33 cellular contexts compared by ENCODE assay signal in the genomic region with DNA sequence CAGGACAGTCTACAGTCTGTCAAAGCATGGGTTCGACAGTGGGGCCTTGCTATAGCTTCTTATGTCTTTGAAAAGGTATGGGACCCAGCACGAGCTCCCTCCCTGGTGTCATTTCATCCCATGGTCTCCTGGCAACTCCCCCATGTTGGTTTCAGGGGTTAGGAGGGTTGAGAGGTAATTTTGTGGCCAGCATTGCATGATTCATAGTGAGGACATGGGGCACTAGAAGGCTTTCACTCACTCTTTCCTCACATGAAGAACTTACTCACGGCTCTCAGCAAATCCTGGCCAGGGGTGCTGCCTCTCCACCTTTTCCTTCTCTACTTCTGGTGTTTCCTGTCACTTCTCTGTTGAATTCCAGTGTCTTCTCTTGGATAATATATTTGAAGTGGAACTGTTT.
"Had no signal": no experiment of that assay in that cellular context is flagged by ENCODE, and none has a peak within 500 bp of the region (broad histone marks: within the 10 kb centered on the region; RNA-seq: fewer than 3 reads in every experiment).

No MANE protein-coding gene starts in this region.

- H3K36me3 ChIP-seq: adrenal gland, ascending aorta, breast epithelium, cardiac muscle cell, colonic mucosa, esophagus squamous epithelium had no signal

- ATAC-seq: activated CD4-positive, CD25-positive, alpha-beta regulatory T cell treated with anti-CD3 and anti-CD28 coated beads, Interleukin-2, amount 50 U/mL, for 24 hours; activated CD8-positive, alpha-beta T cell treated with anti-CD3 and anti-CD28 coated beads for 36 hours; activated naive CD8-positive, alpha-beta T cell treated with anti-CD3 and anti-CD28 coated beads, Interleukin-2, amount 50 U/mL, for 24 hours; activated T-cell treated with anti-CD3 and anti-CD28 coated beads, Interleukin-2, amount 50 U/mL, for 4 hours; activated T-helper 17 cell treated with anti-CD3 and anti-CD28 coated beads, Interleukin-2, amount 50 U/mL, for 72 hours; T-cell; T-helper 17 cell; WTC11 had no signal

- H3K4me3 Mint-ChIP-seq: activated CD8-positive, alpha-beta T cell treated with anti-CD3 and anti-CD28 coated beads for 36 hours; activated naive CD4-positive, alpha-beta T cell treated with anti-CD3 and anti-CD28 coated beads, Interleukin-2, amount 50 U/mL, for 24 hours; activated naive CD8-positive, alpha-beta T cell treated with anti-CD3 and anti-CD28 coated beads for 36 hours; activated naive CD8-positive, alpha-beta T cell treated with anti-CD3 and anti-CD28 coated beads, Interleukin-2, amount 50 U/mL, for 24 hours; activated T-cell treated with anti-CD3 and anti-CD28 coated beads, Interleukin-2, amount 50 U/mL, for 4 hours; activated T-helper 17 cell treated with anti-CD3 and anti-CD28 coated beads, Interleukin-2, amount 50 U/mL, for 72 hours; brain; T-cell; T-helper 17 cell; WTC11 had no signal

- FAIRE-seq: endometrium, endothelial cell of umbilical vein had no signal

- H3K9me3 Mint-ChIP-seq: activated CD8-positive, alpha-beta T cell treated with anti-CD3 and anti-CD28 coated beads for 36 hours; activated naive CD8-positive, alpha-beta T cell treated with anti-CD3 and anti-CD28 coated beads for 36 hours; activated T-helper 17 cell treated with anti-CD3 and anti-CD28 coated beads, Interleukin-2, amount 50 U/mL, for 72 hours had no signal

- H3K27ac ChIP-seq: adrenal gland, ascending aorta, breast epithelium, cardiac muscle cell, colonic mucosa, epithelial cell of prostate, esophagus squamous epithelium, VCaP had no signal

- DNase-seq: activated CD4-positive, alpha-beta T cell treated with anti-CD3 and anti-CD28 coated beads for 48 hours; activated CD4-positive, alpha-beta T cell treated with anti-CD3 and anti-CD28 coated beads, Interleukin-2, amount 50 U/mL, for 1 hour; activated CD4-positive, alpha-beta T cell treated with anti-CD3 and anti-CD28 coated beads, Interleukin-2, amount 50 U/mL, for 48 hours; activated CD8-positive, alpha-beta memory T cell treated with anti-CD3 and anti-CD28 coated beads for 24 hours; activated CD8-positive, alpha-beta T cell treated with anti-CD3 and anti-CD28 coated beads for 36 hours; activated effector memory CD4-positive, alpha-beta T cell treated with Interleukin-2 at 50 U/mL for 16 hours; activated gamma-delta T cell treated with Interleukin-2 at 50 U/mL for 16 hours; activated naive CD4-positive, alpha-beta T cell treated with Interleukin-2 at 50 U/mL for 16 hours; activated naive CD8-positive, alpha-beta T cell treated with anti-CD3 and anti-CD28 coated beads for 36 hours; activated naive CD8-positive, alpha-beta T cell treated with anti-CD3 and anti-CD28 coated beads, Interleukin-2, amount 50 U/mL, for 24 hours; activated T-cell treated with anti-CD3 and anti-CD28 coated beads, Interleukin-2, amount 50 U/mL, for 4 hours; adrenal gland; central memory CD4-positive, alpha-beta T cell; cerebellar nuclear complex; colonic mucosa; effector CD8-positive, alpha-beta T cell; esophagus squamous epithelium; foreskin melanocyte; head of caudate nucleus; T-cell; T-helper 17 cell had no signal

- H3K27ac Mint-ChIP-seq: activated CD8-positive, alpha-beta T cell treated with anti-CD3 and anti-CD28 coated beads for 36 hours; activated naive CD4-positive, alpha-beta T cell treated with anti-CD3 and anti-CD28 coated beads, Interleukin-2, amount 50 U/mL, for 24 hours; activated naive CD8-positive, alpha-beta T cell treated with anti-CD3 and anti-CD28 coated beads for 36 hours; activated naive CD8-positive, alpha-beta T cell treated with anti-CD3 and anti-CD28 coated beads, Interleukin-2, amount 50 U/mL, for 24 hours; activated T-helper 17 cell treated with anti-CD3 and anti-CD28 coated beads, Interleukin-2, amount 50 U/mL, for 72 hours; brain; T-cell; T-helper 17 cell; WTC11 had no signal

- H3K9me3 ChIP-seq: adrenal gland, ascending aorta, colonic mucosa had no signal

- H3K27me3 ChIP-seq: ascending aorta, breast epithelium, cardiac muscle cell, colonic mucosa had no signal

- H3K4me1 Mint-ChIP-seq: activated naive CD4-positive, alpha-beta T cell treated with anti-CD3 and anti-CD28 coated beads, Interleukin-2, amount 50 U/mL, for 24 hours; activated naive CD8-positive, alpha-beta T cell treated with anti-CD3 and anti-CD28 coated beads for 36 hours; activated naive CD8-positive, alpha-beta T cell treated with anti-CD3 and anti-CD28 coated beads, Interleukin-2, amount 50 U/mL, for 24 hours; activated T-helper 17 cell treated with anti-CD3 and anti-CD28 coated beads, Interleukin-2, amount 50 U/mL, for 72 hours; T-cell; T-helper 17 cell; WTC11 had no signal

- H3K4me3 ChIP-seq: adrenal gland, ascending aorta, breast epithelium, cardiac muscle cell, colonic mucosa, esophagus squamous epithelium had no signal

- H3K4me1 ChIP-seq: adrenal gland, ascending aorta, breast epithelium, colonic mucosa, esophagus squamous epithelium had no signal

- H3K36me3 Mint-ChIP-seq: activated naive CD4-positive, alpha-beta T cell treated with anti-CD3 and anti-CD28 coated beads, Interleukin-2, amount 50 U/mL, for 24 hours; activated naive CD8-positive, alpha-beta T cell treated with anti-CD3 and anti-CD28 coated beads for 36 hours; T-cell had no signal
